ENCODE assay signal across 11 cellular contexts in genomic region chr9:113634597-113635515, GRCh38.
A peak's percentile ranks its signal among the peaks of the same experiment; 100 is the strongest.
DNase-seq lines count a peak whose midpoint lies in the region; ATAC-seq and TF ChIP-seq lines count a peak whose summit lies in the region.
"Had no signal": no experiment of that assay in that cellular context is flagged by ENCODE, and none has a peak within 500 bp of the region (broad histone marks: within the 10 kb centered on the region; RNA-seq: fewer than 3 reads in every experiment).

No MANE protein-coding gene starts in this region.

- DNase-seq in stimulated activated naive CD8-positive, alpha-beta T cell treated with anti-CD3 and anti-CD28 coated beads, Interleukin-15, Interleukin-2, amounts not matched to agents 100 U/mL and 50 U/mL, for 24 hours, result peak; percentile 2
- DNase-seq in stimulated activated naive CD8-positive, alpha-beta T cell treated with anti-CD3 and anti-CD28 coated beads, Interleukin-15, amount 100 ng/mL, for 72 hours, result no peak
- DNase-seq in dermis blood vessel endothelial cell, result peak; percentile 91
- no peak for DNase-seq in mesothelial cell of epicardium (ENCODE audit: low spot score in 2 of 2, unreplicated experiment in 2 of 2)
- peak; percentile 15 to 51 for DNase-seq in aorta
- no peak for DNase-seq in hypothalamus (lab: John Stamatoyannopoulos, UW)
- no peak for DNase-seq in prostate gland (ENCODE audit: low spot score)
- no peak for DNase-seq in stimulated activated CD4-positive, alpha-beta T cell treated with anti-CD3 and anti-CD28 coated beads, Interleukin-4, amount 100 ng/mL, for 1 hour
- DNase-seq: activated naive CD8-positive, alpha-beta T cell treated with anti-CD3 and anti-CD28 coated beads, Interleukin-2, amount 10 ng/mL, durations not matched to agents 7 days and 5 days; kidney glomerular epithelial cell; stimulated activated CD4-positive, alpha-beta T cell treated with anti-CD3 and anti-CD28 coated beads, Interleukin-2, amount 100 ng/mL, for 24 hours had no signal

- no peaks in the 10 kb centered on the region for H3K36me3 Mint-ChIP-seq in mesothelial cell of epicardium
- H3K36me3 Mint-ChIP-seq: activated naive CD8-positive, alpha-beta T cell treated with anti-CD3 and anti-CD28 coated beads, Interleukin-2, amount 10 ng/mL, durations not matched to agents 7 days and 5 days had no signal

- no peak for ATAC-seq in stimulated activated naive CD8-positive, alpha-beta T cell treated with anti-CD3 and anti-CD28 coated beads, Interleukin-15, Interleukin-2, amounts not matched to agents 100 U/mL and 50 U/mL, for 24 hours
- ATAC-seq in stimulated activated naive CD8-positive, alpha-beta T cell treated with anti-CD3 and anti-CD28 coated beads, Interleukin-15, amount 100 ng/mL, for 72 hours, result no peak
- no peak for ATAC-seq in aorta (ENCODE audit: low FRiP score)

- 42 to 49% methylated on average over 10 of the region's 10 CpGs for WGBS in aorta, 2 donors
- WGBS in prostate gland, result 49% methylated on average over 10 of the region's 10 CpGs

- TF ChIP-seq CTCF in mesothelial cell of epicardium (IDR thresholded peaks at IDR 0.05; ENCODE audit: unreplicated experiment), result no peak
- TF ChIP-seq CTCF in prostate gland (IDR thresholded peaks at IDR 0.05), result no peak

- no peak overlapping the region for H3K27ac Mint-ChIP-seq in stimulated activated naive CD8-positive, alpha-beta T cell treated with anti-CD3 and anti-CD28 coated beads, Interleukin-15, amount 100 ng/mL, for 72 hours
- peak overlapping the region; percentile 55 for H3K27ac Mint-ChIP-seq in mesothelial cell of epicardium
- H3K27ac Mint-ChIP-seq: activated naive CD8-positive, alpha-beta T cell treated with anti-CD3 and anti-CD28 coated beads, Interleukin-2, amount 10 ng/mL, durations not matched to agents 7 days and 5 days had no signal

- H3K36me3 ChIP-seq in aorta (ENCODE audit: control insufficient read depth in 1 of 2, insufficient read depth in 2 of 2, low read length in 1 of 2) (no peaks in the 10 kb centered on the region), prostate gland (no peaks in the 10 kb centered on the region)

- H3K4me1 ChIP-seq in aorta (ENCODE audit: control insufficient read depth in 1 of 2, insufficient read depth in 2 of 2, low read length in 2 of 2), result no peaks in the 10 kb centered on the region
- H3K4me1 ChIP-seq in prostate gland (replicated peaks), result no peaks in the 10 kb centered on the region

- H3K4me1 Mint-ChIP-seq in stimulated activated naive CD8-positive, alpha-beta T cell treated with anti-CD3 and anti-CD28 coated beads, Interleukin-15, amount 100 ng/mL, for 72 hours, result peaks cover 16% of the 10 kb centered on the region
- peaks cover 28% of the 10 kb centered on the region for H3K4me1 Mint-ChIP-seq in mesothelial cell of epicardium
- H3K4me1 Mint-ChIP-seq: activated naive CD8-positive, alpha-beta T cell treated with anti-CD3 and anti-CD28 coated beads, Interleukin-2, amount 10 ng/mL, durations not matched to agents 7 days and 5 days had no signal

- no peaks in the 10 kb centered on the region for H3K9me3 Mint-ChIP-seq in stimulated activated naive CD8-positive, alpha-beta T cell treated with anti-CD3 and anti-CD28 coated beads, Interleukin-15, amount 100 ng/mL, for 72 hours
- no peaks in the 10 kb centered on the region for H3K9me3 Mint-ChIP-seq in mesothelial cell of epicardium
- H3K9me3 Mint-ChIP-seq: activated naive CD8-positive, alpha-beta T cell treated with anti-CD3 and anti-CD28 coated beads, Interleukin-2, amount 10 ng/mL, durations not matched to agents 7 days and 5 days had no signal

- H3K27me3 ChIP-seq in aorta (ENCODE audit: control insufficient read depth in 1 of 2, insufficient read depth in 2 of 2, low read length in 1 of 2), result no peaks in the 10 kb centered on the region
- no peaks in the 10 kb centered on the region for H3K27me3 ChIP-seq in prostate gland (replicated peaks; ENCODE audit: insufficient read depth)

- H3K27me3 Mint-ChIP-seq in stimulated activated naive CD8-positive, alpha-beta T cell treated with anti-CD3 and anti-CD28 coated beads, Interleukin-15, amount 100 ng/mL, for 72 hours, result peaks cover 30% of the 10 kb centered on the region
- no peaks in the 10 kb centered on the region for H3K27me3 Mint-ChIP-seq in mesothelial cell of epicardium (ENCODE audit: low read depth)

- intact Hi-C loops in aorta (cut with DNase I) (no loop called here), prostate gland (cut with DNase I) (no loop called here)

- no peak overlapping the region for H3K4me3 Mint-ChIP-seq in stimulated activated naive CD8-positive, alpha-beta T cell treated with anti-CD3 and anti-CD28 coated beads, Interleukin-15, amount 100 ng/mL, for 72 hours
- no peak overlapping the region for H3K4me3 Mint-ChIP-seq in mesothelial cell of epicardium
- H3K4me3 Mint-ChIP-seq: activated naive CD8-positive, alpha-beta T cell treated with anti-CD3 and anti-CD28 coated beads, Interleukin-2, amount 10 ng/mL, durations not matched to agents 7 days and 5 days had no signal

- H3K27ac ChIP-seq in aorta (ENCODE audit: low read depth in 1 of 2, low read length in 2 of 2) (no peak overlapping the region), prostate gland (peak overlapping the region in 1 of 2 donors; percentile 10)

- TF ChIP-seq POLR2A in prostate gland (IDR thresholded peaks at IDR 0.05), result no peak

- H3K4me3 ChIP-seq in aorta (ENCODE audit: low read length in 2 of 2) (no peak overlapping the region), prostate gland (no peak overlapping the region)

- H3K9me3 ChIP-seq in aorta (ENCODE audit: control insufficient read depth, low read length) (no peaks in the 10 kb centered on the region), prostate gland (no peaks in the 10 kb centered on the region)

Comparison
In these comparisons a context has a peak if more than half of its experiments do, and no peak if none do; other contexts are left out.
1. DNase-seq: peak in stimulated activated naive CD8-positive, alpha-beta T cell treated with anti-CD3 and anti-CD28 coated beads, Interleukin-15, Interleukin-2, amounts not matched to agents 100 U/mL and 50 U/mL, for 24 hours (single experiment), dermis blood vessel endothelial cell (single experiment) and aorta (2 of 2); none in stimulated activated naive CD8-positive, alpha-beta T cell treated with anti-CD3 and anti-CD28 coated beads, Interleukin-15, amount 100 ng/mL, for 72 hours (0 of 2), mesothelial cell of epicardium (0 of 2), hypothalamus (0 of 51), prostate gland (single experiment) and stimulated activated CD4-positive, alpha-beta T cell treated with anti-CD3 and anti-CD28 coated beads, Interleukin-4, amount 100 ng/mL, for 1 hour (single experiment).